Comparison of ENCODE assay signal across 22 cellular contexts in the genomic region with DNA sequence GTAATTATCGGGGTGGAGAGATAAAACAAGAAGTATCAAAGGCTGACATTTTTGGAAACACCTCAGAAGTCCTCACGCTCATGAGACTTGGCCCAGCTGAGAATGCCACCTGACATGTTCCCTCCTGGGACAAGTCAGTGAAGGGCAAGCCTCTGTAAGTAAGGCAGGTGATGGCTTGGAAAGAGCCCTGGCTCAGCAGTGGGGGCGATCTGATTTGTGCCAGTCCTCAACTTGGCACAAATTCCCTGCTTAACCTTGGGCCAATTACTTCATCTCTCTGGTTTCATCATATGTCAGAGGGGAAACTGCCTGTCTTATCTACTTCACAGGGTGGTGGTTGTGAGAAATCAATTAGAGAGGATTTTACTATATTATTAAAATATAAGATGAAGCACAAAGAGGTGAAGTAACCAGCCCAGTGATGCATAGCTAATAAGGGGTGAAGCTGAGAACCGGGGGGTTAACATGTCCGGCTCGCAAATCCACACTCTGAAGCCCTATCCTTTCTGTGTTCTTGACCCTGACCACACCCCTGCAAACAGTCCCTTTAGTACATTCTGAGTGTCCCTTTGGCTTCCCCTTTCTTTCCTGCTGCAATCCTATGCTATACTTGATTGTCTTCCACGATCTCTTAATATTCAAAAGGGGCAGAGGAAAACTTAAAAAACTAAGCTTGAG.
"Had no signal": no experiment of that assay in that cellular context is flagged by ENCODE, and none has a peak within 500 bp of the region (broad histone marks: within the 10 kb centered on the region; RNA-seq: fewer than 3 reads in every experiment).

No MANE protein-coding gene starts in this region.

- DNase-seq: effector CD8-positive, alpha-beta T cell; esophagus squamous epithelium; foreskin melanocyte; glutamatergic neuron; hypothalamus; immature natural killer cell; islet precursor cell; kidney glomerular epithelial cell; left colon; natural killer cell; occipital lobe; ovary; stimulated activated CD4-positive, alpha-beta T cell treated with anti-CD3 and anti-CD28 coated beads, Interleukin-2, amount 100 ng/mL, for 24 hours; stimulated activated CD4-positive, alpha-beta T cell treated with anti-CD3 and anti-CD28 coated beads, Interleukin-4, amount 100 ng/mL, for 24 hours; stimulated activated naive CD4-positive, alpha-beta T cell treated with Interleukin-2 at 50 U/mL for 16 hours; stomach; thyroid gland; trophoblast cell had no signal

- H3K36me3 ChIP-seq: esophagus squamous epithelium, ovary, stomach, thyroid gland, vagina had no signal

- ATAC-seq: left colon; natural killer cell; sciatic nerve; stimulated activated effector memory CD8-positive, alpha-beta T cell treated with anti-CD3 and anti-CD28 coated beads, Interleukin-12 subunit alpha, Interleukin-12 subunit beta, amount 100 ng/mL, for 72 hours had no signal

- H3K27ac ChIP-seq: esophagus squamous epithelium, ovary, stomach, thyroid gland, vagina had no signal

- H3K4me1 ChIP-seq: stomach, thyroid gland, vagina had no signal

- H3K4me3 ChIP-seq: esophagus squamous epithelium, lung, ovary, stomach, thyroid gland, vagina had no signal

- H3K27me3 ChIP-seq: esophagus squamous epithelium, ovary, stomach, thyroid gland, vagina had no signal

- H3K9me3 ChIP-seq: esophagus squamous epithelium, ovary, stomach, thyroid gland, vagina had no signal
